ENCODE assay signal across 29 cellular contexts in the genomic region with DNA sequence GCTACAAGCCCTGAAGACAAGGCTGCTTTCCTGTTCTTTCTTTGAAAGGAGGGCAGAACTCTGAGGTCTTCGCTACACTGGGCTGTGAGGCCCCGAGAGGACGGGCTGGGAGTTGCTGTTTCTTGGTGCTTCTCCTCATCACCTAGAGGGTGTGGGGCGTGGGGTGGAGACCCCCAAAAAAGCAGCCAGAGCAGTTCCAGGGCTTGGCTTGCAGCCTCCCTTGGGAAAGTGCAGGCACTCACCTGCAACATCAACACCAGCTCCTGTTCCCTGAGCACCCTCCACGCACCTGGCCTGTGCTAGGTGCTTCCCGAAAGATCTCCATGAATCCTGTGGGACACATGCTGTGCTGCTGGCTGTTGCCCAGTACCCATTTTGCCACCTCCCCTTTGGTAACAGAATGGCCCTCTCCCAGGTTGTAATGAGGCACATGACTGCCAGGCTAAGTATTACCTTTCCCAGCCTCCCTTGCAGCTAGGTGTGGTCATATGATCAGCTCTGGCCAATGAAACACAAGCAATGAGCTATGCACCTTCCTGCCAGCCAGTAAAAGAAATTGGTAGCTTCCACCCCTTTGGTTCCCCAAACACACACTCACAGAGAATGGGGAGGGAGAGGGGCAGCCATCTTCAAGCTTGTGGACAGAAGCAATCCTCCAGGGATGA.
DNase-seq lines count a peak whose midpoint lies in the region; ATAC-seq, FAIRE-seq and TF ChIP-seq lines count a peak whose summit lies in the region.
"Had no signal": no experiment of that assay in that cellular context is flagged by ENCODE, and none has a peak within 500 bp of the region (broad histone marks: within the 10 kb centered on the region; RNA-seq: fewer than 3 reads in every experiment).

No MANE protein-coding gene starts in this region.

- ATAC-seq in Right ventricle myocardium inferior (no peak), right cardiac atrium (no peak), K562 (no peak), HG02981 (IDR thresholded peaks at IDR 0.05; ENCODE audit: unreplicated experiment) (no peak), upper lobe of left lung (ENCODE audit: low FRiP score in 2 of 2) (no peak)
- ATAC-seq: activated naive CD8-positive, alpha-beta T cell treated with anti-CD3 and anti-CD28 coated beads, Interleukin-2, amount 50 U/mL, for 24 hours; body of pancreas; CD8-positive, alpha-beta T cell; natural killer cell treated with Interleukin-12 subunit alpha and Interleukin-12 subunit beta and Interleukin-15 and Interleukin-18, amount 100 ng/mL, for 72 hours; SK-N-SH treated with all-trans-retinoic acid at 6 μM for 48 hours; stimulated activated naive CD8-positive, alpha-beta T cell treated with anti-CD3 and anti-CD28 coated beads, Interleukin-15, Interleukin-2, amounts not matched to agents 100 U/mL and 50 U/mL, for 24 hours; T-helper 17 cell had no signal

- no peak for TF ChIP-seq EP300 in K562 (IDR thresholded peaks at IDR 0.05; ENCODE audit: low read length)
- TF ChIP-seq EP300 in upper lobe of left lung (IDR thresholded peaks at IDR 0.05), result no peak

- H4K20me1 ChIP-seq in K562 (replicated peaks; ENCODE audit: control insufficient read depth, insufficient read depth, low read length), result no peaks in the 10 kb centered on the region

- H3K9me3 ChIP-seq in right cardiac atrium (ENCODE audit: control insufficient read depth, low read length) (no peaks in the 10 kb centered on the region), K562 (replicated peaks; ENCODE audit: control insufficient read depth, insufficient read depth, low read depth, low read length) (peaks cover 10% of the 10 kb centered on the region), trophoblast cell (ENCODE audit: insufficient read depth, low read depth, low read length) (peaks cover 5% of the 10 kb centered on the region), upper lobe of left lung (peaks cover 0 to 4% (median 0%) of the 10 kb centered on the region in 4 donors)
- H3K9me3 ChIP-seq: body of pancreas had no signal

- CTCF ChIA-PET in K562 (lab: Yijun Ruan, JAX; ENCODE audit: low intra/inter-chr PET ratio), result interaction anchor here (0.5 kb wide), 1 partner anchor 438 kb away, joined by 3 read pairs; a partner anchor contains a TSS

- no peak overlapping the region for H3K4ac ChIP-seq in trophoblast cell (ENCODE audit: low read depth, low read length)

- peak; percentile 28 for DNase-seq in Right ventricle myocardium inferior (ENCODE audit: missing footprints)
- no peak for DNase-seq in right cardiac atrium
- DNase-seq in K562 (ENCODE audit: extremely low read depth in 1 of 4, low spot score in 3 of 4), result no peak
- no peak for DNase-seq in trophoblast cell
- DNase-seq in upper lobe of left lung, result no peak
- no peak for DNase-seq in activated naive CD4-positive, alpha-beta T cell treated with anti-CD3 and anti-CD28 coated beads, Interleukin-2, amount 50 U/mL, for 16 hours
- DNase-seq in NCI-H345 treated with DMSO at 0.1 percent for 48 hours (lab: John Stamatoyannopoulos, UW; ENCODE audit: unreplicated experiment), result no peak
- DNase-seq: activated CD4-positive, alpha-beta T cell treated with anti-CD3 and anti-CD28 coated beads, Interleukin-2, amount 50 U/mL, for 4 hours; activated naive CD8-positive, alpha-beta T cell treated with anti-CD3 and anti-CD28 coated beads, Interleukin-2, amount 50 U/mL, for 24 hours; activated T-cell treated with anti-CD3 and anti-CD28 coated beads, Interleukin-2, amount 50 U/mL, for 48 hours; body of pancreas; CD8-positive, alpha-beta T cell; EL; GOT3; hippocampal formation; immature natural killer cell; Karpas-422; left cardiac atrium; NCI-H1436; NCI-H2081; NCI-H526; NK-92 treated with Interleukin-12 subunit alpha and Interleukin-12 subunit beta, amount 100 ng/mL, for 24 hours; stimulated activated naive CD8-positive, alpha-beta T cell treated with anti-CD3 and anti-CD28 coated beads, Interleukin-15, Interleukin-2, amounts not matched to agents 100 U/mL and 50 U/mL, for 24 hours; T-helper 17 cell had no signal

- TF ChIP-seq POLR2A in K562 (conservative IDR thresholded peaks at IDR 0.05) (no peak), upper lobe of left lung (IDR thresholded peaks at IDR 0.05) (no peak)

- H2BK120ac ChIP-seq in trophoblast cell (ENCODE audit: insufficient read depth, low read length, poor library complexity), result no peak overlapping the region

- POLR2A ChIA-PET in K562 (lab: Yijun Ruan, JAX), result interaction anchor here (0.7 to 2.2 kb wide), 5 partner anchors 9 to 153 kb away, joined by 3 to 11 read pairs (median 4); no protein-coding TSS in a partner anchor

- H3K14ac ChIP-seq in trophoblast cell (ENCODE audit: low read length), result no peak overlapping the region

- TF ChIP-seq CTCF in K562 (IDR thresholded peaks at IDR 0.05 in 2 of 3, conservative IDR thresholded peaks at IDR 0.05 in 1 of 3; ENCODE audit: insufficient read depth in 2 of 3, low read depth in 1 of 3, low read length in 3 of 3) (no peak), upper lobe of left lung (IDR thresholded peaks at IDR 0.05) (no peak)

- H3K4me1 ChIP-seq in right cardiac atrium (ENCODE audit: control insufficient read depth, insufficient read depth, low read length) (no peaks in the 10 kb centered on the region), K562 (replicated peaks in 1 of 2; ENCODE audit: control insufficient read depth in 2 of 2, insufficient read depth in 2 of 2, low read length in 2 of 2) (peaks cover 32 to 33% of the 10 kb centered on the region in 2 experiments), trophoblast cell (ENCODE audit: control insufficient read depth in 1 of 2, insufficient read depth in 2 of 2, low read length in 2 of 2) (peaks cover 16 to 21% of the 10 kb centered on the region in 2 experiments), upper lobe of left lung (peaks cover 2 to 24% (median 12%) of the 10 kb centered on the region in 4 donors)

- H3K4me3 ChIP-seq in right cardiac atrium (ENCODE audit: low read length) (no peak overlapping the region), K562 (no peak overlapping the region), trophoblast cell (ENCODE audit: low read depth, low read length) (no peak overlapping the region), upper lobe of left lung (no peak overlapping the region)
- H3K4me3 ChIP-seq: body of pancreas had no signal

- peak overlapping the region; percentile 24 for H2AK5ac ChIP-seq in trophoblast cell (ENCODE audit: low read length)

- H3K79me2 ChIP-seq in K562 (ENCODE audit: control insufficient read depth, insufficient read depth, low read length) (no peaks in the 10 kb centered on the region), trophoblast cell (ENCODE audit: control insufficient read depth, insufficient read depth, low read length, poor library complexity) (peaks cover 2% of the 10 kb centered on the region)

- no peak overlapping the region for H3K23ac ChIP-seq in trophoblast cell (ENCODE audit: low read length)

- H2AFZ ChIP-seq in K562 (ENCODE audit: low read depth, low read length) (no peak overlapping the region), trophoblast cell (ENCODE audit: insufficient read depth, low read length, poor library complexity) (no peak overlapping the region)

- BruUV-seq in K562 (replicated peaks; lab: Mats Ljungman, UMichigan), result no TSS peak

- FAIRE-seq in K562 (lab: Jason Lieb, UNC), result no peak
- FAIRE-seq: A204.1, TTC549 had no signal

- H4K91ac ChIP-seq in trophoblast cell (ENCODE audit: low read depth, low read length), result peak overlapping the region; percentile 10

- WGBS in right cardiac atrium, result 92% methylated on average over 6 of the region's 6 CpGs
- WGBS in K562 (ENCODE audit: insufficient coverage, low coverage, missing lambda C conversion rate), result 82% methylated on average over 5 of the region's 6 CpGs
- WGBS in trophoblast cell (ENCODE audit: extremely low coverage, insufficient coverage, insufficient read length), result no CpG with 5 or more reads among the region's 6 CpGs
- 81 to 97% methylated on average over 6 of the region's 6 CpGs for WGBS in upper lobe of left lung, 2 donors

- no peaks in the 10 kb centered on the region for H3K27me3 ChIP-seq in right cardiac atrium (ENCODE audit: control insufficient read depth, insufficient read depth)
- H3K27me3 ChIP-seq in K562 (ENCODE audit: control insufficient read depth in 2 of 2, insufficient read depth in 2 of 2, low read length in 2 of 2), result no peaks in the 10 kb centered on the region
- H3K27me3 ChIP-seq in trophoblast cell (ENCODE audit: insufficient read depth, low read length), result no peaks in the 10 kb centered on the region
- no peaks in the 10 kb centered on the region for H3K27me3 ChIP-seq in upper lobe of left lung
- H3K27me3 ChIP-seq: body of pancreas had no signal

- intact Hi-C loops in Right ventricle myocardium inferior (cut with DNase I), result no loop called here
- intact Hi-C loops in right cardiac atrium (cut with DNase I), result loop anchor here in 1 of 4 donors (10.0 kb wide), 1 partner anchor 60 kb away; no protein-coding TSS in a partner anchor
- intact Hi-C loops in K562 (cut with micrococcal nuclease), result no loop called here

- H3K9ac ChIP-seq in K562 (ENCODE audit: insufficient read depth in 1 of 2, low read depth in 2 of 2, low read length in 2 of 2) (no peak overlapping the region), trophoblast cell (ENCODE audit: low read length) (no peak overlapping the region)

- H4K12ac ChIP-seq in trophoblast cell (ENCODE audit: low read depth, low read length), result no peak overlapping the region

- H4K8ac ChIP-seq in trophoblast cell (ENCODE audit: low read depth, low read length), result no peak overlapping the region

- no peak for TF ChIP-seq RAD21 in K562 (CRISPR knock-in tag; conservative IDR thresholded peaks at IDR 0.05 in 1 of 2, IDR thresholded peaks at IDR 0.05 in 1 of 2)

- in situ Hi-C loops in K562 (cut with MboI), result no loop called here

- H3K27ac ChIP-seq in right cardiac atrium (ENCODE audit: low read length), result no peak overlapping the region
- no peak overlapping the region for H3K27ac ChIP-seq in K562 (ENCODE audit: extremely low read depth, low read depth, low read length)
- no peak overlapping the region for H3K27ac ChIP-seq in trophoblast cell (ENCODE audit: low read depth, low read length)
- H3K27ac ChIP-seq in upper lobe of left lung, result no peak overlapping the region
- H3K27ac ChIP-seq: body of pancreas had no signal

- peaks cover 19% of the 10 kb centered on the region for H3K79me1 ChIP-seq in trophoblast cell (ENCODE audit: low read length)

- H3K9me1 ChIP-seq in K562 (ENCODE audit: control insufficient read depth, insufficient read depth, low read length), result no peaks in the 10 kb centered on the region

- no peak overlapping the region for H2BK5ac ChIP-seq in trophoblast cell (ENCODE audit: low read depth, low read length, poor library complexity)

- H2BK12ac ChIP-seq in trophoblast cell (ENCODE audit: low read length), result no peak overlapping the region

- H3K36me3 ChIP-seq in K562 (ENCODE audit: control insufficient read depth, insufficient read depth, low read length), result no peaks in the 10 kb centered on the region
- H3K36me3 ChIP-seq in trophoblast cell (ENCODE audit: control insufficient read depth in 1 of 2, insufficient read depth in 2 of 2, low read length in 2 of 2), result no peaks in the 10 kb centered on the region
- H3K36me3 ChIP-seq in upper lobe of left lung, result no peaks in the 10 kb centered on the region

- no peak overlapping the region for H3K4me2 ChIP-seq in K562 (ENCODE audit: insufficient read depth, low read length)
- no peak overlapping the region for H3K4me2 ChIP-seq in trophoblast cell (ENCODE audit: low read length)

- no peak overlapping the region for H3K18ac ChIP-seq in trophoblast cell (ENCODE audit: low read length)
